In genomic region chr9:127876026-127876763, GRCh38 we compare ENCODE assay signal across 8 cellular contexts. TPM values are rescaled to one million over a fixed set of nuclear protein-coding genes. Genes with fewer than 3 reads are reported as not detected.
DNase-seq lines count a peak whose midpoint lies in the region; ATAC-seq, FAIRE-seq and TF ChIP-seq lines count a peak whose summit lies in the region.
"Had no signal": no experiment of that assay in that cellular context is flagged by ENCODE, and none has a peak within 500 bp of the region (broad histone marks: within the 10 kb centered on the region; RNA-seq: fewer than 3 reads in every experiment).

No MANE protein-coding gene starts in this region.

- intact Hi-C loops in K562 (cut with micrococcal nuclease) = loop anchor here (10.0 kb wide), 1 partner anchor 281 kb away; no protein-coding TSS in a partner anchor

- H3K9me1 ChIP-seq in K562 (ENCODE audit: control insufficient read depth, insufficient read depth, low read length) = no peaks in the 10 kb centered on the region

- H3K4me2 ChIP-seq in K562 (ENCODE audit: insufficient read depth, low read length) = peak overlapping the region; percentile 80; the same call in 1 of the 2 replicates
- H3K4me2 ChIP-seq in neural cell (ENCODE audit: low read length) = peak overlapping the region; percentile 87

- TF ChIP-seq RAD21 in K562 (CRISPR knock-in tag; conservative IDR thresholded peaks at IDR 0.05 in 1 of 2, IDR thresholded peaks at IDR 0.05 in 1 of 2) (no peak), neural cell (conservative IDR thresholded peaks at IDR 0.05) (no peak)

- in situ Hi-C loops in K562 (cut with MboI) = loop anchor here (5.0 to 10.0 kb wide), 3 partner anchors 36 to 374 kb away; no protein-coding TSS in a partner anchor

- H3K27me3 ChIP-seq in K562 (ENCODE audit: control insufficient read depth in 2 of 2, insufficient read depth in 2 of 2, low read length in 2 of 2) (no peaks in the 10 kb centered on the region), neural cell (ENCODE audit: insufficient read depth, low read depth, low read length) (no peaks in the 10 kb centered on the region)

- no TSS peak for BruUV-seq in K562 (replicated peaks; lab: Mats Ljungman, UMichigan)

- TF ChIP-seq EP300 in K562 (IDR thresholded peaks at IDR 0.05; ENCODE audit: low read length) (no peak), neural cell (conservative IDR thresholded peaks at IDR 0.05; ENCODE audit: poor library complexity, severe bottlenecking) (no peak)

- TF ChIP-seq CTCF in AG09309 (IDR thresholded peaks at IDR 0.05; ENCODE audit: control insufficient read depth, insufficient read depth, low read depth, low read length, missing control alignments) (no peak), K562 (IDR thresholded peaks at IDR 0.05 in 2 of 3, conservative IDR thresholded peaks at IDR 0.05 in 1 of 3; ENCODE audit: insufficient read depth in 2 of 3, low read depth in 1 of 3, low read length in 3 of 3) (no peak), neural cell (IDR thresholded peaks at IDR 0.05; ENCODE audit: poor library complexity, severe bottlenecking) (no peak)

- WGBS in K562 (ENCODE audit: insufficient coverage, low coverage, missing lambda C conversion rate) = 78% methylated on average over 10 of the region's 14 CpGs

- ATAC-seq in K562 (no peak), GM18519 (IDR thresholded peaks at IDR 0.05; ENCODE audit: low FRiP score, unreplicated experiment) (no peak)

- H3K9me3 ChIP-seq in K562 (replicated peaks; ENCODE audit: control insufficient read depth, insufficient read depth, low read depth, low read length) (no peaks in the 10 kb centered on the region), neural cell (ENCODE audit: low read length) (no peaks in the 10 kb centered on the region)

- POLR2A ChIA-PET in K562 (lab: Yijun Ruan, JAX) = interaction anchor here (1.0 to 1.5 kb wide), 3 partner anchors 23 to 89 kb away, joined by 3 to 5 read pairs (median 3); partner anchors contain the start of gene ST6GALNAC6

- H2AFZ ChIP-seq in K562 (ENCODE audit: low read depth, low read length) (no peak overlapping the region), neural cell (ENCODE audit: low read depth, low read length) (no peak overlapping the region)

- H3K36me3 ChIP-seq in K562 (ENCODE audit: control insufficient read depth, insufficient read depth, low read length) (no peaks in the 10 kb centered on the region; the same call in 2 of the 3 replicates), neural cell (ENCODE audit: insufficient read depth, low read length) (no peaks in the 10 kb centered on the region)

- FAIRE-seq in K562 (lab: Jason Lieb, UNC) = no peak

- no peak overlapping the region; the same call in 2 of the 3 replicates for H3K27ac ChIP-seq in K562 (ENCODE audit: extremely low read depth, low read depth, low read length)
- H3K27ac ChIP-seq in neural cell (ENCODE audit: low read length) = no peak overlapping the region
- H3K27ac ChIP-seq: HL-60 had no signal

- no peaks in the 10 kb centered on the region for H3F3A ChIP-seq in neural cell (ENCODE audit: insufficient read depth, low read length, poor library complexity, severe bottlenecking)

- CTCF ChIA-PET in K562 (lab: Yijun Ruan, JAX; ENCODE audit: low intra/inter-chr PET ratio) = no interaction called here

- H3K79me2 ChIP-seq in K562 (ENCODE audit: control insufficient read depth, insufficient read depth, low read length) (peaks cover 12% of the 10 kb centered on the region; the same call in 2 of the 3 replicates), neural cell (replicated peaks; ENCODE audit: insufficient read depth, low read length) (peaks cover 7% of the 10 kb centered on the region)

- H3K9me2 ChIP-seq in neural cell (ENCODE audit: insufficient read depth, low read length) = no peaks in the 10 kb centered on the region

- H3K4me3 ChIP-seq in AG09309 (ENCODE audit: control insufficient read depth, low read depth, low read length) = peak overlapping the region; percentile 59
- H3K4me3 ChIP-seq in K562 = no peak overlapping the region
- H3K4me3 ChIP-seq in neural cell (ENCODE audit: low read length) = peak overlapping the region; percentile 73

- H4K20me1 ChIP-seq in K562 (replicated peaks; ENCODE audit: control insufficient read depth, insufficient read depth, low read length) (no peaks in the 10 kb centered on the region), neural cell (ENCODE audit: insufficient read depth) (no peaks in the 10 kb centered on the region)

- no peak for TF ChIP-seq POLR2A in K562 (conservative IDR thresholded peaks at IDR 0.05)

- DNase-seq in AG09309 (ENCODE audit: low read depth) = no peak
- DNase-seq in K562 (ENCODE audit: extremely low read depth in 1 of 4, low spot score in 3 of 4) = no peak
- DNase-seq in T-helper 2 cell = no peak
- DNase-seq in mesenteric fat pad (ENCODE audit: low spot score) = no peak
- DNase-seq: stimulated activated CD4-positive, alpha-beta T cell treated with anti-CD3 and anti-CD28 coated beads, Interleukin-12 subunit alpha, Interleukin-12 subunit beta, amount 100 ng/mL, for 4 hours had no signal

- H3K4me1 ChIP-seq in K562 (replicated peaks in 1 of 2; ENCODE audit: control insufficient read depth in 2 of 2, insufficient read depth in 2 of 2, low read length in 2 of 2) = peaks cover 19 to 57% of the 10 kb centered on the region in 2 experiments; a peak in 4 of 5 replicates

- H3K9ac ChIP-seq in K562 (ENCODE audit: insufficient read depth in 1 of 2, low read depth in 2 of 2, low read length in 2 of 2) = peak overlapping the region in 1 of 2 experiments; percentile 94; a peak in 2 of 4 replicates
- H3K9ac ChIP-seq in neural cell (ENCODE audit: low read length) = peak overlapping the region; percentile 87

RNA-seq across cellular contexts. Expression of gene AK1, which starts 1.3 kb away (rescaled TPM):
- 1.9 and 7.3 TPM in 2 replicates for total RNA-seq in K562 (2011; cell fraction: chromatin; rRNA removed; ENCODE audit: low replicate concordance)
- total RNA-seq in K562 (2011; cell fraction: nucleolus; rRNA removed) = 7.1 and 11.2 TPM in 2 replicates
- 3.7 and 5.5 TPM in 2 replicates for total RNA-seq in K562 (2011; cell fraction: nucleoplasm; rRNA removed)
- total RNA-seq in K562 (2014; rRNA removed) (33.2 and 56.5 TPM in 2 replicates), K562 (2014; rRNA removed; fragmentation: Illumina TruSeq; extraction: Trizol) (15.1 and 22.6 TPM in 2 replicates), K562 (2015; rRNA removed; fragmentation: Illumina TruSeq; extraction: Trizol) (38.7 and 39.0 TPM in 2 replicates), K562 (2021) (67.6 and 71.8 TPM in 2 replicates), mesenteric fat pad (68.3 TPM)
- polyA plus RNA-seq in K562 (2011; rRNA removed) (37.2 and 44.6 TPM in 2 replicates), K562 (2014; fragmentation: Illumina TruSeq; extraction: Trizol) (68.8 and 76.7 TPM in 2 replicates), K562 (2014; fragmentation: Nextera tagmentation; extraction: Ambion mirVana) (10 to 100 TPM; 10.1 to 38.9 TPM), K562 (2014; rRNA removed) (58.1 and 73.2 TPM in 2 replicates), neural cell (105 and 137 TPM in 2 replicates)
- 48.4 and 109 TPM in 2 replicates for polyA plus RNA-seq in K562 (2011; cell fraction: cytosol; rRNA removed)
- polyA plus RNA-seq in K562 (2011; cell fraction: nucleus; rRNA removed) = 29.2 and 57.2 TPM in 2 replicates
- 69.4 and 83.0 TPM in 2 replicates for polyA plus RNA-seq in K562 (2012)
- 10.3 and 14.5 TPM in 2 replicates for polyA minus RNA-seq in K562 (2011; rRNA and poly(A)+ RNA removed)
- 11.4 and 13.5 TPM in 2 replicates for polyA minus RNA-seq in K562 (2011; cell fraction: cytosol; rRNA and poly(A)+ RNA removed)
- 1.2 and 2.1 TPM in 2 replicates for polyA minus RNA-seq in K562 (2011; cell fraction: nucleus; rRNA and poly(A)+ RNA removed)
- polyA minus RNA-seq in neural cell = 38.0 and 49.9 TPM in 2 replicates

RNA-seq across cellular contexts. Expression of gene ENG, which starts 21.7 kb away (rescaled TPM):
- 0.51 and 0.69 TPM in 2 replicates for total RNA-seq in K562 (2011; cell fraction: chromatin; rRNA removed; ENCODE audit: low replicate concordance)
- 0.50 and 1.1 TPM in 2 replicates for total RNA-seq in K562 (2011; cell fraction: nucleolus; rRNA removed)
- total RNA-seq in K562 (2011; cell fraction: nucleoplasm; rRNA removed) = not detected in 2 replicates
- total RNA-seq in K562 (2014; rRNA removed) = 0.16 and 0.23 TPM in 2 replicates
- 0.07 TPM in 1 of 2 replicates, not detected in the other for total RNA-seq in K562 (2014; rRNA removed; fragmentation: Illumina TruSeq; extraction: Trizol)
- 0.04 TPM in 1 of 2 replicates, not detected in the other for total RNA-seq in K562 (2015; rRNA removed; fragmentation: Illumina TruSeq; extraction: Trizol)
- total RNA-seq in K562 (2021) = 0.40 and 0.51 TPM in 2 replicates
- polyA plus RNA-seq in K562 (2011; rRNA removed) = 0.14 and 0.27 TPM in 2 replicates
- polyA plus RNA-seq in K562 (2011; cell fraction: cytosol; rRNA removed) = 0.19 TPM in 2 replicates
- 0.21 and 0.33 TPM in 2 replicates for polyA plus RNA-seq in K562 (2011; cell fraction: nucleus; rRNA removed)
- polyA plus RNA-seq in K562 (2012) = 0.73 and 1.6 TPM in 2 replicates
- 0.24 and 0.28 TPM in 2 replicates for polyA plus RNA-seq in K562 (2014; fragmentation: Illumina TruSeq; extraction: Trizol)
- polyA plus RNA-seq in K562 (2014; fragmentation: Nextera tagmentation; extraction: Ambion mirVana) = under 1 TPM in 1 of 2 experiments, not detected in 1; 0.13 TPM
- polyA plus RNA-seq in K562 (2014; rRNA removed) = 0.13 TPM in 1 of 2 replicates, not detected in the other
- 0.06 TPM in 1 of 2 replicates, not detected in the other for polyA minus RNA-seq in K562 (2011; rRNA and poly(A)+ RNA removed)
- 0.64 TPM in 1 of 2 replicates, not detected in the other for polyA minus RNA-seq in K562 (2011; cell fraction: cytosol; rRNA and poly(A)+ RNA removed)
- not detected in 2 replicates for polyA minus RNA-seq in K562 (2011; cell fraction: nucleus; rRNA and poly(A)+ RNA removed)
- polyA plus RNA-seq in neural cell = 0.10 TPM in 1 of 2 replicates, not detected in the other
- not detected in 2 replicates for polyA minus RNA-seq in neural cell
- total RNA-seq in mesenteric fat pad = 243 TPM

RNA-seq across cellular contexts. Expression of gene ST6GALNAC6, which starts 23.2 kb away (rescaled TPM):
- total RNA-seq in K562 (2011; cell fraction: chromatin; rRNA removed; ENCODE audit: low replicate concordance) = 18.9 and 41.8 TPM in 2 replicates
- 25.3 and 31.9 TPM in 2 replicates for total RNA-seq in K562 (2011; cell fraction: nucleolus; rRNA removed)
- 19.5 and 22.4 TPM in 2 replicates for total RNA-seq in K562 (2011; cell fraction: nucleoplasm; rRNA removed)
- total RNA-seq in K562 (2014; rRNA removed) = 13.0 and 16.0 TPM in 2 replicates
- total RNA-seq in K562 (2014; rRNA removed; fragmentation: Illumina TruSeq; extraction: Trizol) = 6.4 and 8.2 TPM in 2 replicates
- total RNA-seq in K562 (2015; rRNA removed; fragmentation: Illumina TruSeq; extraction: Trizol) = 16.8 and 17.0 TPM in 2 replicates
- total RNA-seq in K562 (2021) = 17.3 and 18.7 TPM in 2 replicates
- 23.0 and 23.7 TPM in 2 replicates for polyA plus RNA-seq in K562 (2011; rRNA removed)
- polyA plus RNA-seq in K562 (2011; cell fraction: cytosol; rRNA removed) = 30.5 and 46.9 TPM in 2 replicates
- 51.3 and 78.0 TPM in 2 replicates for polyA plus RNA-seq in K562 (2011; cell fraction: nucleus; rRNA removed)
- polyA plus RNA-seq in K562 (2012) = 13.2 and 13.7 TPM in 2 replicates
- 14.5 and 15.6 TPM in 2 replicates for polyA plus RNA-seq in K562 (2014; fragmentation: Illumina TruSeq; extraction: Trizol)
- under 1 TPM; 0.13 to 0.20 TPM for polyA plus RNA-seq in K562 (2014; fragmentation: Nextera tagmentation; extraction: Ambion mirVana)
- polyA plus RNA-seq in K562 (2014; rRNA removed) = 16.4 and 19.0 TPM in 2 replicates
- 5.5 and 6.3 TPM in 2 replicates for polyA minus RNA-seq in K562 (2011; rRNA and poly(A)+ RNA removed)
- polyA minus RNA-seq in K562 (2011; cell fraction: cytosol; rRNA and poly(A)+ RNA removed) = 3.5 and 5.2 TPM in 2 replicates
- 10.4 and 11.2 TPM in 2 replicates for polyA minus RNA-seq in K562 (2011; cell fraction: nucleus; rRNA and poly(A)+ RNA removed)
- polyA plus RNA-seq in neural cell = 44.2 and 59.3 TPM in 2 replicates
- polyA minus RNA-seq in neural cell = 30.3 and 33.8 TPM in 2 replicates
- 109 TPM for total RNA-seq in mesenteric fat pad

RNA-seq across cellular contexts. Expression of gene ST6GALNAC4, which starts 40.6 kb away (rescaled TPM):
- 24.9 and 89.8 TPM in 2 replicates for total RNA-seq in K562 (2011; cell fraction: chromatin; rRNA removed; ENCODE audit: low replicate concordance)
- total RNA-seq in K562 (2011; cell fraction: nucleolus; rRNA removed) = 90.4 and 100 TPM in 2 replicates
- total RNA-seq in K562 (2011; cell fraction: nucleoplasm; rRNA removed) = 52.6 and 55.0 TPM in 2 replicates
- 25.5 and 47.2 TPM in 2 replicates for total RNA-seq in K562 (2014; rRNA removed)
- total RNA-seq in K562 (2014; rRNA removed; fragmentation: Illumina TruSeq; extraction: Trizol) = 2.8 and 6.6 TPM in 2 replicates
- total RNA-seq in K562 (2015; rRNA removed; fragmentation: Illumina TruSeq; extraction: Trizol) = 17.2 and 19.0 TPM in 2 replicates
- total RNA-seq in K562 (2021) = 43.1 and 47.1 TPM in 2 replicates
- polyA plus RNA-seq in K562 (2011; rRNA removed) = 14.0 and 19.4 TPM in 2 replicates
- 30.0 and 73.0 TPM in 2 replicates for polyA plus RNA-seq in K562 (2011; cell fraction: cytosol; rRNA removed)
- 34.4 and 63.8 TPM in 2 replicates for polyA plus RNA-seq in K562 (2011; cell fraction: nucleus; rRNA removed)
- polyA plus RNA-seq in K562 (2012) = 26.5 and 52.2 TPM in 2 replicates
- polyA plus RNA-seq in K562 (2014; fragmentation: Illumina TruSeq; extraction: Trizol) = 15.4 and 34.0 TPM in 2 replicates
- 1 to 10 TPM; 2.6 to 3.4 TPM for polyA plus RNA-seq in K562 (2014; fragmentation: Nextera tagmentation; extraction: Ambion mirVana)
- 26.0 and 42.6 TPM in 2 replicates for polyA plus RNA-seq in K562 (2014; rRNA removed)
- polyA minus RNA-seq in K562 (2011; rRNA and poly(A)+ RNA removed) = 7.5 and 10.6 TPM in 2 replicates
- 30.9 and 50.2 TPM in 2 replicates for polyA minus RNA-seq in K562 (2011; cell fraction: cytosol; rRNA and poly(A)+ RNA removed)
- polyA minus RNA-seq in K562 (2011; cell fraction: nucleus; rRNA and poly(A)+ RNA removed) = 24.7 and 25.8 TPM in 2 replicates
- polyA plus RNA-seq in neural cell = 4.8 and 5.9 TPM in 2 replicates
- polyA minus RNA-seq in neural cell = 5.8 and 6.8 TPM in 2 replicates
- total RNA-seq in mesenteric fat pad = 40.0 TPM

RNA-seq across cellular contexts. Expression of gene PIP5KL1, which starts 54.4 kb away (rescaled TPM):
- total RNA-seq in K562 (2011; cell fraction: chromatin; rRNA removed; ENCODE audit: low replicate concordance) = 4.2 and 9.4 TPM in 2 replicates
- 7.7 and 10.1 TPM in 2 replicates for total RNA-seq in K562 (2011; cell fraction: nucleolus; rRNA removed)
- total RNA-seq in K562 (2011; cell fraction: nucleoplasm; rRNA removed) = 4.3 and 4.5 TPM in 2 replicates
- total RNA-seq in K562 (2014; rRNA removed) (2.5 and 3.1 TPM in 2 replicates), K562 (2014; rRNA removed; fragmentation: Illumina TruSeq; extraction: Trizol) (0.80 and 1.2 TPM in 2 replicates), K562 (2015; rRNA removed; fragmentation: Illumina TruSeq; extraction: Trizol) (0.58 and 1.3 TPM in 2 replicates), K562 (2021) (3.0 and 3.7 TPM in 2 replicates), mesenteric fat pad (2.2 TPM)
- polyA plus RNA-seq in K562 (2011; rRNA removed) (1.2 and 1.6 TPM in 2 replicates), K562 (2014; fragmentation: Illumina TruSeq; extraction: Trizol) (0.82 and 1.2 TPM in 2 replicates), K562 (2014; fragmentation: Nextera tagmentation; extraction: Ambion mirVana) (under 1 TPM; 0.18 to 0.41 TPM), K562 (2014; rRNA removed) (4.3 and 4.8 TPM in 2 replicates), neural cell (3.4 and 5.2 TPM in 2 replicates)
- polyA plus RNA-seq in K562 (2011; cell fraction: cytosol; rRNA removed) = 1.8 and 2.2 TPM in 2 replicates
- polyA plus RNA-seq in K562 (2011; cell fraction: nucleus; rRNA removed) = 12.7 and 14.3 TPM in 2 replicates
- 1.7 and 5.0 TPM in 2 replicates for polyA plus RNA-seq in K562 (2012)
- polyA minus RNA-seq in K562 (2011; rRNA and poly(A)+ RNA removed) = 0.75 TPM in 1 of 2 replicates, not detected in the other
- polyA minus RNA-seq in K562 (2011; cell fraction: cytosol; rRNA and poly(A)+ RNA removed) = 3.0 TPM in 1 of 2 replicates, not detected in the other
- 2.6 TPM in 2 replicates for polyA minus RNA-seq in K562 (2011; cell fraction: nucleus; rRNA and poly(A)+ RNA removed)
- polyA minus RNA-seq in neural cell = 2.5 and 6.6 TPM in 2 replicates

Comparison
In these comparisons a context has a peak if more than half of its experiments do, and no peak if none do; other contexts are left out.
1. RNA of gene ENG, which starts 21.7 kb away (total RNA-seq): 243 TPM in mesenteric fat pad (single experiment); 0.04 to 1.1 TPM in K562; every median in the first group is over 100 times any median in the second.